In the genomic region with DNA sequence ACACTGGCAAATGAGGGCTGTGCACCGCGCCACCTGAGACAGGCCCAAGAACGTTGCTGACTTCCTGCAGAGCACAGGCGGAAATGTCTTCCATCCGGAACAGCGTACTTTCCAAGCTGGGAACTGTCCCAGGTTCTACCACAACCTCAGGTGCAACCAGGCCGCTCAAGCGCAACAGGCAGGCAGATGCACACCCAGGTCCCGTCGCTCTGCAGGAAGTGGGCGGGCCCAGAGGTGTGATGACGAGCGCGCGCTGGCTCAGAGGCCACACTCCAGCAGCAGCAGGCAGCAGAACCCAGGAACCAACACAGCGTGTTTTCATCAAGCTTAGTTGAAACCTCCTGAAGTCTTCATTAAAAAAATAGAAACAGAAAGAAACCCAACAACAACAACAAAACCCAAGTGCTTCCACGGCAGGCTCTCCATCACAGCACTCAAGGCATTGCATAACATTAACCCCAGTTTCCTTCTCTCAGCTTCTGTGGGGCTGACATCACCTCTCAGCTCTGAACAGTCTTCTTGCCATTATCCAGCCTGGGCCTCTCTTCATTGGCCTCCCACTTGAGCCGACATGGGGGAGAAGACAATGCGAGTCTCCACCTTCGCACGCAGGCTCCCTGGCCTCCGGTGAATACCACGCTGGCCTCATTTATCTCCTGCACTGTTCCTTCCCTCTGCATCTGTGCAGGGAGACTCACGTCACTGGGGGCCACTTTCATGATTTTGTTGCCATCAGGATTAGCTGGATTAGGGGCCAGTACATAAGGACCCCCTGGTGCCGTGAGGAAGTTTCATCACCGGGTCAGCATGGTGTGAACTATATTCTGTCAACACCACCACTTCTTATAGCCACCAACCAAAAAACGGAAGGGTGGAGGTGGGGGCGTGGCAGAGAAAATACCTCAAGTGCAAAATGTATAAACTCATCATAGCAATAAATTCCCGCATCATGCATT, we compare ENCODE assay signal across 8 cellular contexts. TPM values are rescaled to one million over a fixed set of nuclear protein-coding genes. Genes with fewer than 3 reads are reported as not detected.
DNase-seq lines count a peak whose midpoint lies in the region; ATAC-seq and TF ChIP-seq lines count a peak whose summit lies in the region.

No MANE protein-coding gene starts in this region.

- no peaks in the 10 kb centered on the region for H3K36me3 ChIP-seq in left ventricle myocardium inferior
- peaks cover 0 to 5% of the 10 kb centered on the region in 2 donors for H3K36me3 ChIP-seq in gastroesophageal sphincter

- no peak for TF ChIP-seq POLR2A in gastroesophageal sphincter (IDR thresholded peaks at IDR 0.05)

- H3K4me3 ChIP-seq in left ventricle myocardium inferior, result no peak overlapping the region
- no peak overlapping the region for H3K4me3 ChIP-seq in gastroesophageal sphincter
- no peak overlapping the region for H3K4me3 ChIP-seq in coronary artery

- TF ChIP-seq EP300 in gastroesophageal sphincter (IDR thresholded peaks at IDR 0.05), result no peak

- no peaks in the 10 kb centered on the region for H3K27me3 ChIP-seq in left ventricle myocardium inferior (ENCODE audit: low read depth)
- H3K27me3 ChIP-seq in gastroesophageal sphincter, result no peaks in the 10 kb centered on the region

- WGBS in gastroesophageal sphincter (ENCODE audit: low coverage in 1 of 2), 2 donors, result 78 to 80% methylated on average over 3 to 11 of the region's 29 CpGs

- DNase-seq in Right ventricle myocardium superior (no peak), left ventricle myocardium inferior (no peak), NCI-H69 (lab: John Stamatoyannopoulos, UW) (peak; percentile 96), coronary artery (ENCODE audit: low spot score) (no peak)
- DNase-seq in activated CD8-positive, alpha-beta memory T cell treated with anti-CD3 and anti-CD28 coated beads, Interleukin-2, amount 50 U/mL, for 1 hour (ENCODE audit: extremely low read depth), result peak; percentile 64
- DNase-seq in stimulated activated CD4-positive, alpha-beta T cell treated with anti-CD3 and anti-CD28 coated beads, Interleukin-4, amount 100 ng/mL, for 48 hours (ENCODE audit: low read depth in 2 of 2), result peak; percentile 73 to 77

- intact Hi-C loops in Right ventricle myocardium superior (cut with DNase I), result no loop called here
- intact Hi-C loops in left ventricle myocardium inferior (cut with micrococcal nuclease), result no loop called here

- H3K4me1 ChIP-seq in left ventricle myocardium inferior (peaks cover 42% of the 10 kb centered on the region), gastroesophageal sphincter (peaks cover 0 to 45% (median 12%) of the 10 kb centered on the region in 3 donors)

- TF ChIP-seq CTCF in left ventricle myocardium inferior (IDR thresholded peaks at IDR 0.05; ENCODE audit: borderline replicate concordance) (no peak), gastroesophageal sphincter (IDR thresholded peaks at IDR 0.05) (no peak), coronary artery (IDR thresholded peaks at IDR 0.05) (no peak)

- H3K27ac ChIP-seq in left ventricle myocardium inferior (replicated peaks) (no peak overlapping the region), gastroesophageal sphincter (peak overlapping the region in 1 of 4 donors; percentile 40), coronary artery (no peak overlapping the region)

- no peaks in the 10 kb centered on the region for H3K9me3 ChIP-seq in left ventricle myocardium inferior (replicated peaks)
- H3K9me3 ChIP-seq in gastroesophageal sphincter, result no peaks in the 10 kb centered on the region

- ATAC-seq in Right ventricle myocardium superior (ENCODE audit: poor library complexity) (peak; percentile 46), HG03095 (IDR thresholded peaks at IDR 0.05; ENCODE audit: unreplicated experiment) (peak; percentile 85), gastroesophageal sphincter (peak; percentile 37)

RNA-seq across cellular contexts. Expression of a gene that starts 22.1 kb away (rescaled TPM):
- total RNA-seq in Right ventricle myocardium superior, result 9.8 TPM
- 6.6 TPM for total RNA-seq in left ventricle myocardium inferior
- total RNA-seq in gastroesophageal sphincter, result 10 to 100 TPM; 12.5 to 20.3 (median 15.5) TPM

Comparison
In these comparisons a context has a peak if more than half of its experiments do, and no peak if none do; other contexts are left out.
1. DNase-seq: peak in NCI-H69 (single experiment), activated CD8-positive, alpha-beta memory T cell treated with anti-CD3 and anti-CD28 coated beads, Interleukin-2, amount 50 U/mL, for 1 hour (single experiment) and stimulated activated CD4-positive, alpha-beta T cell treated with anti-CD3 and anti-CD28 coated beads, Interleukin-4, amount 100 ng/mL, for 48 hours (2 of 2); none in Right ventricle myocardium superior (single experiment), left ventricle myocardium inferior (single experiment) and coronary artery (single experiment).
2. Peak in every context shown above with its lines, with median percentiles within 50 percentile points of each other: ATAC-seq.